Comparison of ENCODE assay signal across 1 cellular context in genomic region chr14:39739796-39740195, GRCh38.
TF ChIP-seq lines count a peak whose summit lies in the region.

No MANE protein-coding gene starts in this region.

TF ChIP-seq in GM23338, 12 proteins besides CTCF, POLR2A, EP300 and RAD21:
- TF ChIP-seq ZNF462 (CRISPR knock-in tag; IDR thresholded peaks at IDR 0.05) (no peak), ZNF331 (CRISPR knock-in tag; IDR thresholded peaks at IDR 0.05; ENCODE audit: low read depth) (no peak), NANOG (IDR thresholded peaks at IDR 0.05; ENCODE audit: borderline replicate concordance) (no peak), JUNB (IDR thresholded peaks at IDR 0.05; ENCODE audit: unreplicated experiment) (no peak), STAT1 (IDR thresholded peaks at IDR 0.05; ENCODE audit: unreplicated experiment) (no peak), EZH2 (IDR thresholded peaks at IDR 0.05; ENCODE audit: low read depth, unreplicated experiment) (no peak), REST (IDR thresholded peaks at IDR 0.05; ENCODE audit: unreplicated experiment) (no peak), ZNF114 (CRISPR knock-in tag; IDR thresholded peaks at IDR 0.05) (no peak), CREB1 (CRISPR knock-in tag; IDR thresholded peaks at IDR 0.05; ENCODE audit: low read depth) (no peak)
